In genomic region chr12:123232807-123233504, GRCh38 we compare ENCODE assay signal across 1 cellular context.
A peak's percentile ranks its signal among the peaks of the same experiment; 100 is the strongest.
TF ChIP-seq lines count a peak whose summit lies in the region.

TSS of gene MPHOSPH9 (minus strand) at chr12:123233141. CDS start at chr12:123230364, 2,777 bp downstream.
TSS of gene MTRFR (plus strand) at chr12:123233436. CDS start at chr12:123253675, 20,239 bp downstream.

TF ChIP-seq in HepG2, 621 proteins besides CTCF, POLR2A, EP300 and RAD21 (continued from another document):
- TF ChIP-seq IRX3 (CRISPR knock-in tag; IDR thresholded peaks at IDR 0.05; ENCODE audit: borderline replicate concordance, low read depth) (no peak), ZNF512B (CRISPR knock-in tag; IDR thresholded peaks at IDR 0.05; ENCODE audit: borderline replicate concordance) (no peak), ZBTB38 (CRISPR knock-in tag; IDR thresholded peaks at IDR 0.05) (no peak; the same call in none of the 2 replicates), TBX3 (IDR thresholded peaks at IDR 0.05; ENCODE audit: borderline replicate concordance) (no peak), ZBTB7B (CRISPR knock-in tag; IDR thresholded peaks at IDR 0.05) (0 out of 2 replicates have a peak, but pooled peaks have one; percentile 26), SUZ12 (IDR thresholded peaks at IDR 0.05; ENCODE audit: low read depth, low read length) (no peak), ATF4 (CRISPR knock-in tag; IDR thresholded peaks at IDR 0.05) (peak in 1 of 2 experiments; percentile 65; a peak in 2 of 4 replicates), HIC2 (CRISPR knock-in tag; IDR thresholded peaks at IDR 0.05; ENCODE audit: low read depth) (0 out of 2 replicates have a peak, but pooled peaks have one; percentile 78), ZBTB43 (CRISPR knock-in tag; conservative IDR thresholded peaks at IDR 0.05) (0 out of 2 replicates have a peak, but pooled peaks have one; percentile 60), ZNF646 (CRISPR knock-in tag; IDR thresholded peaks at IDR 0.05) (no peak), FOXA3 (CRISPR knock-in tag; IDR thresholded peaks at IDR 0.05) (no peak; the same call in none of the 2 replicates), GFI1 (CRISPR knock-in tag; IDR thresholded peaks at IDR 0.05; ENCODE audit: borderline replicate concordance) (peak; percentile 61; the same call in 1 of the 2 replicates), KDM5B (CRISPR knock-in tag; IDR thresholded peaks at IDR 0.05; ENCODE audit: borderline replicate concordance) (peak; percentile 58; the same call in 1 of the 2 replicates), ZNF598 (CRISPR knock-in tag; IDR thresholded peaks at IDR 0.05; ENCODE audit: borderline replicate concordance) (peak; percentile 78; the same call in 1 of the 2 replicates), EZH2 (conservative IDR thresholded peaks at IDR 0.05; ENCODE audit: low read depth, low read length) (no peak), ATF7 (IDR thresholded peaks at IDR 0.05) (no peak), ATF7 (CRISPR knock-in tag; IDR thresholded peaks at IDR 0.05) (no peak), ZNF776 (CRISPR knock-in tag; IDR thresholded peaks at IDR 0.05) (no peak; the same call in 1 of the 2 replicates), RELA (CRISPR knock-in tag; IDR thresholded peaks at IDR 0.05) (peak; percentile 79; the same call in 1 of the 2 replicates), MATR3 (CRISPR knock-in tag; IDR thresholded peaks at IDR 0.05) (no peak), KLF13 (CRISPR knock-in tag; IDR thresholded peaks at IDR 0.05) (no peak), SMAD9 (CRISPR knock-in tag; IDR thresholded peaks at IDR 0.05) (peak; percentile 46; the same call in 1 of the 2 replicates), ZNF460 (CRISPR knock-in tag; IDR thresholded peaks at IDR 0.05; ENCODE audit: borderline replicate concordance) (no peak), REL (CRISPR knock-in tag; conservative IDR thresholded peaks at IDR 0.05) (peak; percentile 78; the same call in 1 of the 2 replicates), BCL6 (CRISPR knock-in tag; IDR thresholded peaks at IDR 0.05) (0 out of 2 replicates have a peak, but pooled peaks have one; percentile 10), EEA1 (CRISPR knock-in tag; IDR thresholded peaks at IDR 0.05; ENCODE audit: borderline replicate concordance) (peak; percentile 92; the same call in 1 of the 2 replicates), TMF1 (CRISPR knock-in tag; IDR thresholded peaks at IDR 0.05; ENCODE audit: low read depth) (peak; percentile 71; the same call in 1 of the 2 replicates), CENPT (CRISPR knock-in tag; IDR thresholded peaks at IDR 0.05; ENCODE audit: low read depth) (no peak), ZNF263 (CRISPR knock-in tag; IDR thresholded peaks at IDR 0.05) (peak; percentile 55), NFRKB (IDR thresholded peaks at IDR 0.05) (no peak), NFE2 (CRISPR knock-in tag; IDR thresholded peaks at IDR 0.05) (no peak), ZNF264 (CRISPR knock-in tag; IDR thresholded peaks at IDR 0.05) (peak; percentile 84), KDM1A (CRISPR knock-in tag; IDR thresholded peaks at IDR 0.05) (no peak), JARID2 (CRISPR knock-in tag; IDR thresholded peaks at IDR 0.05; ENCODE audit: insufficient replicate concordance) (peak; percentile 41), ZXDC (CRISPR knock-in tag; IDR thresholded peaks at IDR 0.05) (no peak), CREB1 (IDR thresholded peaks at IDR 0.05) (peak; percentile 76), CREB1 (CRISPR knock-in tag; IDR thresholded peaks at IDR 0.05) (peak; percentile 78), ZFP37 (CRISPR knock-in tag; IDR thresholded peaks at IDR 0.05; ENCODE audit: borderline replicate concordance) (peak; percentile 88)
